1 cellular context compared by ENCODE assay signal in genomic region chr20:3168079-3168828, GRCh38.
TF ChIP-seq lines count a peak whose summit lies in the region.

No MANE protein-coding gene starts in this region.

TF ChIP-seq in HepG2, 621 proteins besides CTCF, POLR2A, EP300 and RAD21 (continued from another document and continues in another):
- peak; percentile 89 for TF ChIP-seq TBX2 (CRISPR knock-in tag; IDR thresholded peaks at IDR 0.05; ENCODE audit: borderline replicate concordance)
- TF ChIP-seq KDM6A (CRISPR knock-in tag; IDR thresholded peaks at IDR 0.05; ENCODE audit: low read depth), result peak; percentile 76; the same call in 1 of the 2 replicates
- no peak for TF ChIP-seq CSRNP2 (CRISPR knock-in tag; conservative IDR thresholded peaks at IDR 0.05; ENCODE audit: low read depth)
- peak; percentile 24 for TF ChIP-seq U2AF1 (optimal IDR thresholded peaks at IDR 0.05; ENCODE audit: low read depth, low read length)
- no peak for TF ChIP-seq ZNF10 (CRISPR knock-in tag; IDR thresholded peaks at IDR 0.05; ENCODE audit: borderline replicate concordance, low read depth)
- TF ChIP-seq IRF1 (CRISPR knock-in tag; IDR thresholded peaks at IDR 0.05; ENCODE audit: low read depth), result 0 out of 2 replicates have a peak, but pooled peaks have one; percentile 17
- peak; percentile 76 for TF ChIP-seq FOXA3 (CRISPR knock-in tag; IDR thresholded peaks at IDR 0.05)
- 0 out of 2 replicates have a peak, but pooled peaks have one; percentile 39 for TF ChIP-seq SMYD3 (CRISPR knock-in tag; IDR thresholded peaks at IDR 0.05)
- TF ChIP-seq HNF4G (IDR thresholded peaks at IDR 0.05; ENCODE audit: borderline replicate concordance, low read depth, low read length), result peak; percentile 92
- peak; percentile 90 for TF ChIP-seq HNF4G (CRISPR knock-in tag; IDR thresholded peaks at IDR 0.05; ENCODE audit: borderline replicate concordance, low read depth)
- no peak; the same call in 1 of the 2 replicates for TF ChIP-seq ZNF775 (CRISPR knock-in tag; IDR thresholded peaks at IDR 0.05; ENCODE audit: borderline replicate concordance)
- peak; percentile 59; the same call in 1 of the 2 replicates for TF ChIP-seq ZNF12 (CRISPR knock-in tag; IDR thresholded peaks at IDR 0.05)
- TF ChIP-seq WIZ (CRISPR knock-in tag; IDR thresholded peaks at IDR 0.05), result no peak
- peak; percentile 99 for TF ChIP-seq ZBTB1 (CRISPR knock-in tag; IDR thresholded peaks at IDR 0.05; ENCODE audit: borderline replicate concordance)
- no peak; the same call in 1 of the 2 replicates for TF ChIP-seq GFI1 (CRISPR knock-in tag; IDR thresholded peaks at IDR 0.05; ENCODE audit: borderline replicate concordance)
- no peak; the same call in 1 of the 2 replicates for TF ChIP-seq ZNF253 (CRISPR knock-in tag; IDR thresholded peaks at IDR 0.05; ENCODE audit: borderline replicate concordance)
- TF ChIP-seq STAT5B (CRISPR knock-in tag; IDR thresholded peaks at IDR 0.05), result no peak
- peak; percentile 25; the same call in 1 of the 2 replicates for TF ChIP-seq MXD3 (CRISPR knock-in tag; IDR thresholded peaks at IDR 0.05)
- no peak for TF ChIP-seq SRSF9 (IDR thresholded peaks at IDR 0.05; ENCODE audit: borderline replicate concordance, insufficient read depth, low read depth, low read length, poor library complexity, severe bottlenecking)
- no peak for TF ChIP-seq GTF3A (CRISPR knock-in tag; conservative IDR thresholded peaks at IDR 0.05)
- no peak for TF ChIP-seq HDAC6 (IDR thresholded peaks at IDR 0.05; ENCODE audit: low read depth, low read length)
- TF ChIP-seq LBX2 (CRISPR knock-in tag; IDR thresholded peaks at IDR 0.05; ENCODE audit: borderline replicate concordance), result peak; percentile 74; the same call in 1 of the 2 replicates
- TF ChIP-seq MTF2 (CRISPR knock-in tag; IDR thresholded peaks at IDR 0.05; ENCODE audit: borderline replicate concordance), result no peak
- no peak for TF ChIP-seq PRDM4 (CRISPR knock-in tag; IDR thresholded peaks at IDR 0.05; ENCODE audit: borderline replicate concordance)
- peak; percentile 13; the same call in 1 of the 2 replicates for TF ChIP-seq CHCHD3 (CRISPR knock-in tag; IDR thresholded peaks at IDR 0.05)
- peak; percentile 79 for TF ChIP-seq ZNF770 (CRISPR knock-in tag; IDR thresholded peaks at IDR 0.05)
- no peak for TF ChIP-seq SNAPC5 (CRISPR knock-in tag; IDR thresholded peaks at IDR 0.05; ENCODE audit: borderline replicate concordance)
- 0 out of 2 replicates have a peak, but pooled peaks have one; percentile 56 for TF ChIP-seq FIP1L1 (IDR thresholded peaks at IDR 0.05; ENCODE audit: borderline replicate concordance, insufficient read depth, low read depth, low read length)
- peak; percentile 89; the same call in 1 of the 2 replicates for TF ChIP-seq GLI4 (CRISPR knock-in tag; IDR thresholded peaks at IDR 0.05; ENCODE audit: borderline replicate concordance)
- peak; percentile 78; the same call in 1 of the 2 replicates for TF ChIP-seq ZNF205 (CRISPR knock-in tag; IDR thresholded peaks at IDR 0.05)
- TF ChIP-seq BRD4 (CRISPR knock-in tag; IDR thresholded peaks at IDR 0.05), result peak; percentile 89
- TF ChIP-seq ZNF3 (CRISPR knock-in tag; IDR thresholded peaks at IDR 0.05), result no peak; the same call in 1 of the 2 replicates
- no peak for TF ChIP-seq USF2 (IDR thresholded peaks at IDR 0.05; ENCODE audit: low read depth, low read length)
- TF ChIP-seq USF2 (CRISPR knock-in tag; IDR thresholded peaks at IDR 0.05; ENCODE audit: borderline replicate concordance), result no peak
- no peak for TF ChIP-seq NR2F2 (IDR thresholded peaks at IDR 0.05; ENCODE audit: borderline replicate concordance, low read depth)
- peak; percentile 89; the same call in 1 of the 2 replicates for TF ChIP-seq ZBTB10 (CRISPR knock-in tag; IDR thresholded peaks at IDR 0.05; ENCODE audit: borderline replicate concordance)
- TF ChIP-seq KLF9 (CRISPR knock-in tag; IDR thresholded peaks at IDR 0.05; ENCODE audit: low read depth), result no peak
- TF ChIP-seq KMT2B (CRISPR knock-in tag; IDR thresholded peaks at IDR 0.05), result peak; percentile 76
- TF ChIP-seq HOXA5 (CRISPR knock-in tag; IDR thresholded peaks at IDR 0.05), result no peak; the same call in 1 of the 2 replicates
- TF ChIP-seq RERE (CRISPR knock-in tag; IDR thresholded peaks at IDR 0.05; ENCODE audit: low read depth), result no peak
- peak; percentile 91 for TF ChIP-seq SMAD9 (CRISPR knock-in tag; IDR thresholded peaks at IDR 0.05)
